In the genomic region with DNA sequence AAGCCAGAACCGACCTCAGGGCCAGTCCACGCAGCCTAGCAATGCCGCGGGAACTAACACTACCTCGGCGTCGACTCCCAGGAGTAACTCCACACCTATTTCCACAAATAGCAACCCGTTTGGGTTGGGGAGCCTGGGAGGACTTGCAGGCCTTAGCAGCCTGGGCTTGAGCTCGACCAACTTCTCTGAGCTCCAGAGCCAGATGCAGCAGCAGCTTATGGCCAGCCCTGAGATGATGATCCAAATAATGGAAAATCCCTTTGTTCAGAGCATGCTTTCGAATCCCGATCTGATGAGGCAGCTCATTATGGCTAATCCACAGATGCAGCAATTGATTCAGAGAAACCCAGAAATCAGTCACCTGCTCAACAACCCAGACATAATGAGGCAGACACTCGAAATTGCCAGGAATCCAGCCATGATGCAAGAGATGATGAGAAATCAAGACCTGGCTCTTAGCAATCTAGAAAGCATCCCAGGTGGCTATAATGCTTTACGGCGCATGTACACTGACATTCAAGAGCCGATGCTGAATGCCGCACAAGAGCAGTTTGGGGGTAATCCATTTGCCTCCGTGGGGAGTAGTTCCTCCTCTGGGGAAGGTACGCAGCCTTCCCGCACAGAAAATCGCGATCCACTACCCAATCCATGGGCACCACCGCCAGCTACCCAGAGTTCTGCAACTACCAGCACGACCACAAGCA, we compare ENCODE assay signal across 8 cellular contexts. TPM values are rescaled to one million over a fixed set of nuclear protein-coding genes. Genes with fewer than 3 reads are reported as not detected.
A peak's percentile ranks its signal among the peaks of the same experiment; 100 is the strongest.
DNase-seq lines count a peak whose midpoint lies in the region; ATAC-seq and TF ChIP-seq lines count a peak whose summit lies in the region.

No MANE protein-coding gene starts in this region.

- in situ Hi-C loops in Caki2 (cut with HindIII; ENCODE audit: low pct_unique_long_range_greater_than_20kb, low sequenced_read_pairs) = no loop called here

- no peak overlapping the region for H2BK15ac ChIP-seq in neuronal stem cell (ENCODE audit: low read length)

- H3K18ac ChIP-seq in neuronal stem cell (ENCODE audit: low read length) = no peak overlapping the region

- H3K27me3 ChIP-seq in neuronal stem cell (ENCODE audit: control insufficient read depth in 3 of 3, insufficient read depth in 3 of 3, low read depth in 1 of 3, low read length in 3 of 3) (peaks cover 0 to 8% (median 0%) of the 10 kb centered on the region in 3 experiments), uterus (no peaks in the 10 kb centered on the region)

- H3K4me2 ChIP-seq in neuronal stem cell (ENCODE audit: insufficient read depth, low read length, poor library complexity, severe bottlenecking) = peak overlapping the region; percentile 83

- H3K9me3 Mint-ChIP-seq in activated T-helper 1 cell treated with anti-CD3 and anti-CD28 coated beads, Interleukin-12 subunit alpha, Interleukin-12 subunit beta, Interleukin-2, Interleukin-4 antibody, amounts not matched to agents 30 ng/mL and 10 ng/mL and 1 ng/mL, durations not matched to agents 14 hours and 24 hours and 36 hours = no peaks in the 10 kb centered on the region

- H3K9me3 ChIP-seq in neuronal stem cell (replicated peaks in 1 of 2; ENCODE audit: control insufficient read depth in 2 of 2, insufficient read depth in 1 of 2, low read depth in 1 of 2, low read length in 2 of 2) (no peaks in the 10 kb centered on the region), uterus (no peaks in the 10 kb centered on the region)

- peaks cover 18% of the 10 kb centered on the region for H3K4me1 Mint-ChIP-seq in activated T-helper 1 cell treated with anti-CD3 and anti-CD28 coated beads, Interleukin-12 subunit alpha, Interleukin-12 subunit beta, Interleukin-2, Interleukin-4 antibody, amounts not matched to agents 30 ng/mL and 10 ng/mL and 1 ng/mL, durations not matched to agents 14 hours and 24 hours and 36 hours (ENCODE audit: low read depth)

- no peak overlapping the region for H4K8ac ChIP-seq in neuronal stem cell (ENCODE audit: low read depth, low read length)

- H3K36me3 Mint-ChIP-seq in activated T-helper 1 cell treated with anti-CD3 and anti-CD28 coated beads, Interleukin-12 subunit alpha, Interleukin-12 subunit beta, Interleukin-2, Interleukin-4 antibody, amounts not matched to agents 30 ng/mL and 10 ng/mL and 1 ng/mL, durations not matched to agents 14 hours and 24 hours and 36 hours (ENCODE audit: low read depth) = peaks cover 25% of the 10 kb centered on the region

- no peak overlapping the region for H2AK5ac ChIP-seq in neuronal stem cell (ENCODE audit: low read depth, low read length)

- H2BK12ac ChIP-seq in neuronal stem cell (ENCODE audit: low read length) = no peak overlapping the region

- H3K27ac Mint-ChIP-seq in activated T-helper 1 cell treated with anti-CD3 and anti-CD28 coated beads, Interleukin-12 subunit alpha, Interleukin-12 subunit beta, Interleukin-2, Interleukin-4 antibody, amounts not matched to agents 30 ng/mL and 10 ng/mL and 1 ng/mL, durations not matched to agents 14 hours and 24 hours and 36 hours = peak overlapping the region; percentile 97

- H3K79me1 ChIP-seq in neuronal stem cell (ENCODE audit: low read depth, low read length) = no peaks in the 10 kb centered on the region

- peak overlapping the region; percentile 75 for H3K9ac ChIP-seq in neuronal stem cell (ENCODE audit: low read depth, low read length, poor library complexity)

- no peaks in the 10 kb centered on the region for H3K4me1 ChIP-seq in neuronal stem cell (ENCODE audit: control insufficient read depth in 2 of 2, insufficient read depth in 1 of 2, low read depth in 1 of 2, low read length in 2 of 2)
- peaks cover 0 to 3% of the 10 kb centered on the region in 2 donors for H3K4me1 ChIP-seq in uterus

- H3K27ac ChIP-seq in neuronal stem cell (replicated peaks; ENCODE audit: low read length) (no peak overlapping the region), uterus (peak overlapping the region; percentile 93 to 96)

- peak; percentile 32 for DNase-seq in Caki2 (ENCODE audit: low read depth)
- DNase-seq in NCI-H1436 (lab: John Stamatoyannopoulos, UW) = peak; percentile 43
- DNase-seq in activated T-helper 1 cell treated with anti-CD3 and anti-CD28 coated beads, Interleukin-12 subunit alpha, Interleukin-12 subunit beta, Interleukin-2, Interleukin-4 antibody, amounts not matched to agents 30 ng/mL and 10 ng/mL and 1 ng/mL, durations not matched to agents 14 hours and 24 hours and 36 hours (ENCODE audit: low spot score) = peak; percentile 2
- DNase-seq in fibroblast of villous mesenchyme (ENCODE audit: low read depth) = peak; percentile 33
- DNase-seq in neuronal stem cell (ENCODE audit: low spot score) = peak; percentile 6
- DNase-seq in uterus = no peak

- H2AFZ ChIP-seq in neuronal stem cell (ENCODE audit: low read length) = peak overlapping the region; percentile 92

- no peaks in the 10 kb centered on the region for H3K27me3 Mint-ChIP-seq in activated T-helper 1 cell treated with anti-CD3 and anti-CD28 coated beads, Interleukin-12 subunit alpha, Interleukin-12 subunit beta, Interleukin-2, Interleukin-4 antibody, amounts not matched to agents 30 ng/mL and 10 ng/mL and 1 ng/mL, durations not matched to agents 14 hours and 24 hours and 36 hours (ENCODE audit: insufficient read depth)

- peaks cover 0 to 17% of the 10 kb centered on the region in 2 donors for H3K36me3 ChIP-seq in neuronal stem cell (replicated peaks in 1 of 2; ENCODE audit: control insufficient read depth in 2 of 2, insufficient read depth in 2 of 2, low read length in 2 of 2)
- H3K36me3 ChIP-seq in uterus = no peaks in the 10 kb centered on the region

- H3K23ac ChIP-seq in neuronal stem cell (ENCODE audit: low read depth, low read length, poor library complexity) = no peak overlapping the region

- H3K4me3 Mint-ChIP-seq in activated T-helper 1 cell treated with anti-CD3 and anti-CD28 coated beads, Interleukin-12 subunit alpha, Interleukin-12 subunit beta, Interleukin-2, Interleukin-4 antibody, amounts not matched to agents 30 ng/mL and 10 ng/mL and 1 ng/mL, durations not matched to agents 14 hours and 24 hours and 36 hours = peak overlapping the region; percentile 88

- no CpG with 5 or more reads among the region's 23 CpGs for WGBS in neuronal stem cell (ENCODE audit: extremely low coverage in 2 of 2, insufficient read length in 2 of 2, insufficient replicate concordance in 1 of 2), 2 donors

- no peak overlapping the region for H3K14ac ChIP-seq in neuronal stem cell (ENCODE audit: low read length)

- ATAC-seq in GM21529 (IDR thresholded peaks at IDR 0.05; ENCODE audit: unreplicated experiment) (peak; percentile 8), GM18517 (IDR thresholded peaks at IDR 0.05; ENCODE audit: unreplicated experiment) (no peak)

- TF ChIP-seq POLR2A in uterus (IDR thresholded peaks at IDR 0.05) = no peak

- intact Hi-C loops in activated T-helper 1 cell treated with anti-CD3 and anti-CD28 coated beads, Interleukin-12 subunit alpha, Interleukin-12 subunit beta, Interleukin-2, Interleukin-4 antibody, amounts not matched to agents 30 ng/mL and 10 ng/mL and 1 ng/mL, durations not matched to agents 14 hours and 24 hours and 36 hours (cut with micrococcal nuclease) = loop anchor here (1.0 to 5.0 kb wide), 7 partner anchors 14 to 1402 kb away; a partner anchor contains a TSS
- intact Hi-C loops in uterus (cut with DNase I; ENCODE audit: low total_unique reads) = no loop called here

- no peak overlapping the region for H4K91ac ChIP-seq in neuronal stem cell (ENCODE audit: low read depth, low read length, poor library complexity)

- H2BK120ac ChIP-seq in neuronal stem cell (ENCODE audit: low read depth, low read length) = no peak overlapping the region

- H3K4me3 ChIP-seq in fibroblast of villous mesenchyme (ENCODE audit: low read depth, low read length) (peak overlapping the region; percentile 74), neuronal stem cell (ENCODE audit: low read length in 2 of 2) (peak overlapping the region; percentile 87 to 96), uterus (peak overlapping the region; percentile 45 to 54)

- TF ChIP-seq CTCF in fibroblast of villous mesenchyme (IDR thresholded peaks at IDR 0.05; ENCODE audit: insufficient read depth, low read depth, low read length) = no peak
- no peak for TF ChIP-seq CTCF in uterus (IDR thresholded peaks at IDR 0.05)

- H2BK5ac ChIP-seq in neuronal stem cell (ENCODE audit: low read length) = peak overlapping the region; percentile 75

- H3K4ac ChIP-seq in neuronal stem cell (ENCODE audit: low read length) = no peak overlapping the region

RNA-seq across cellular contexts. Expression of a gene that starts 0.9 kb away (rescaled TPM):
- total RNA-seq in Caki2 (2014; rRNA removed; shearing (Covaris generic); ENCODE audit: low replicate concordance) = 1.4 and 3.7 TPM in 2 replicates
- 38.3 and 41.3 TPM in 2 replicates for total RNA-seq in activated T-helper 1 cell treated with anti-CD3 and anti-CD28 coated beads, Interleukin-12 subunit alpha, Interleukin-12 subunit beta, Interleukin-2, Interleukin-4 antibody, amounts not matched to agents 30 ng/mL and 10 ng/mL and 1 ng/mL, durations not matched to agents 14 hours and 24 hours and 36 hours
- total RNA-seq in fibroblast of villous mesenchyme (11.9 and 15.1 TPM in 2 replicates), uterus (10 to 100 TPM in 3 of 4 donors, 1 to 10 TPM in 1; 6.7 to 41.6 (median 18.2) TPM)
- polyA plus RNA-seq in neuronal stem cell (2013, experiment 1 of 2) = 31.1 TPM
- polyA plus RNA-seq in neuronal stem cell (2013, experiment 2 of 2) = 31.7 TPM

Comparison
In these comparisons a context has a peak if more than half of its experiments do, and no peak if none do; other contexts are left out.
1. DNase-seq: peak in Caki2 (single experiment), NCI-H1436 (single experiment), activated T-helper 1 cell treated with anti-CD3 and anti-CD28 coated beads, Interleukin-12 subunit alpha, Interleukin-12 subunit beta, Interleukin-2, Interleukin-4 antibody, amounts not matched to agents 30 ng/mL and 10 ng/mL and 1 ng/mL, durations not matched to agents 14 hours and 24 hours and 36 hours (single experiment), fibroblast of villous mesenchyme (single experiment) and neuronal stem cell (single experiment); none in uterus (0 of 2).
2. Peak in every context shown above with its lines, with median percentiles within 50 percentile points of each other: H3K4me3 ChIP-seq.